Comparison of ENCODE assay signal across 16 cellular contexts in genomic region chr1:208208132-208208487, GRCh38. TPM values are rescaled to one million over a fixed set of nuclear protein-coding genes. Genes with fewer than 3 reads are reported as not detected.
DNase-seq lines count a peak whose midpoint lies in the region; ATAC-seq and TF ChIP-seq lines count a peak whose summit lies in the region.
"Had no signal": no experiment of that assay in that cellular context is flagged by ENCODE, and none has a peak within 500 bp of the region (broad histone marks: within the 10 kb centered on the region; RNA-seq: fewer than 3 reads in every experiment).

No MANE protein-coding gene starts in this region.

- no peaks in the 10 kb centered on the region for H3K9me3 Mint-ChIP-seq in osteocyte (ENCODE audit: unreplicated experiment)
- H3K9me3 Mint-ChIP-seq: activated naive CD8-positive, alpha-beta T cell treated with anti-CD3 and anti-CD28 coated beads for 36 hours; CD4-positive, alpha-beta memory T cell had no signal

- no peaks in the 10 kb centered on the region for H3F3A ChIP-seq in MM.1S (ENCODE audit: insufficient read depth, low read length)

- peaks cover 88% of the 10 kb centered on the region for H3K4me1 ChIP-seq in left ventricle myocardium inferior
- peaks cover 0 to 5% of the 10 kb centered on the region in 2 donors for H3K4me1 ChIP-seq in aorta (ENCODE audit: control insufficient read depth in 1 of 2, insufficient read depth in 2 of 2, low read length in 2 of 2)
- H3K4me1 ChIP-seq in MM.1S (ENCODE audit: low read length): peaks cover 7% of the 10 kb centered on the region; the same call in 1 of the 2 replicates

- H3K36me3 Mint-ChIP-seq in osteocyte (ENCODE audit: unreplicated experiment): peaks cover 3% of the 10 kb centered on the region
- H3K36me3 Mint-ChIP-seq: activated naive CD8-positive, alpha-beta T cell treated with anti-CD3 and anti-CD28 coated beads for 36 hours; CD4-positive, alpha-beta memory T cell had no signal

- no peak overlapping the region for H2AFZ ChIP-seq in MM.1S (ENCODE audit: low read length)

- TF ChIP-seq CTCF in left ventricle myocardium inferior (IDR thresholded peaks at IDR 0.05; ENCODE audit: borderline replicate concordance) (no peak), osteocyte (IDR thresholded peaks at IDR 0.05) (no peak), MM.1S (IDR thresholded peaks at IDR 0.05; ENCODE audit: low read length) (no peak)

- no peak overlapping the region for H3K4me2 ChIP-seq in MM.1S (ENCODE audit: low read depth, low read length)

- peak overlapping the region; percentile 83 for H3K27ac Mint-ChIP-seq in osteocyte (ENCODE audit: unreplicated experiment)
- H3K27ac Mint-ChIP-seq: activated naive CD8-positive, alpha-beta T cell treated with anti-CD3 and anti-CD28 coated beads for 36 hours; CD4-positive, alpha-beta memory T cell had no signal

- intact Hi-C loops in left ventricle myocardium inferior (cut with micrococcal nuclease) (no loop called here), Right ventricle myocardium superior (cut with DNase I) (no loop called here), aorta (cut with DNase I) (no loop called here)

- H3K9me2 ChIP-seq in MM.1S (replicated peaks; ENCODE audit: insufficient read depth, low read length): no peaks in the 10 kb centered on the region

- DNase-seq in left ventricle myocardium inferior (no peak), Right ventricle myocardium superior (no peak), osteocyte (ENCODE audit: extremely low spot score, unreplicated experiment) (no peak), aorta (no peak), GM03348 (ENCODE audit: low spot score) (no peak), MM.1S (no peak)
- DNase-seq: activated CD4-positive, alpha-beta T cell treated with anti-CD3 and anti-CD28 coated beads for 48 hours; activated naive CD8-positive, alpha-beta T cell treated with anti-CD3 and anti-CD28 coated beads for 36 hours; activated T-cell treated with anti-CD3 and anti-CD28 coated beads, Interleukin-2, amount 50 U/mL, for 1 hour; CD4-positive, alpha-beta memory T cell; NCI-H2081 treated with DMSO at 0.1 percent for 48 hours; ovary had no signal

- ATAC-seq in Right ventricle myocardium superior (ENCODE audit: poor library complexity): no peak
- ATAC-seq in esophagus mucosa: peak; percentile 63
- no peak for ATAC-seq in aorta (ENCODE audit: low FRiP score)
- no peak for ATAC-seq in HG02678 (IDR thresholded peaks at IDR 0.05; ENCODE audit: unreplicated experiment)

- H3K27ac ChIP-seq in left ventricle myocardium inferior (replicated peaks) (peak overlapping the region; percentile 83), aorta (ENCODE audit: low read depth in 1 of 2, low read length in 2 of 2) (peak overlapping the region; percentile 20 to 69), MM.1S (ENCODE audit: low read length) (no peak overlapping the region)
- H3K27ac ChIP-seq: ovary had no signal

- H4K20me1 ChIP-seq in MM.1S (ENCODE audit: insufficient read depth, low read length): no peaks in the 10 kb centered on the region

- no peaks in the 10 kb centered on the region for H3K9me3 ChIP-seq in left ventricle myocardium inferior (replicated peaks)
- no peaks in the 10 kb centered on the region for H3K9me3 ChIP-seq in aorta (ENCODE audit: control insufficient read depth, low read length)
- no peaks in the 10 kb centered on the region for H3K9me3 ChIP-seq in MM.1S (replicated peaks; ENCODE audit: insufficient read depth, low read length)
- H3K9me3 ChIP-seq: MG63, ovary, tibial nerve had no signal

- H3K27me3 Mint-ChIP-seq in osteocyte (ENCODE audit: unreplicated experiment): no peaks in the 10 kb centered on the region
- H3K27me3 Mint-ChIP-seq: activated naive CD8-positive, alpha-beta T cell treated with anti-CD3 and anti-CD28 coated beads for 36 hours had no signal

- H3K27me3 ChIP-seq in left ventricle myocardium inferior (ENCODE audit: low read depth) (no peaks in the 10 kb centered on the region), aorta (ENCODE audit: control insufficient read depth in 1 of 2, insufficient read depth in 2 of 2, low read length in 1 of 2) (no peaks in the 10 kb centered on the region), MM.1S (replicated peaks; ENCODE audit: insufficient read depth, low read length) (no peaks in the 10 kb centered on the region)
- H3K27me3 ChIP-seq: MG63, ovary, tibial nerve had no signal

- H3K4me3 ChIP-seq in left ventricle myocardium inferior (no peak overlapping the region), aorta (ENCODE audit: low read length in 2 of 2) (no peak overlapping the region), MM.1S (ENCODE audit: low read length) (no peak overlapping the region)
- H3K4me3 ChIP-seq: MG63, ovary, tibial nerve had no signal

- H3K4me3 Mint-ChIP-seq in osteocyte (ENCODE audit: unreplicated experiment): no peak overlapping the region
- H3K4me3 Mint-ChIP-seq: activated naive CD8-positive, alpha-beta T cell treated with anti-CD3 and anti-CD28 coated beads for 36 hours; CD4-positive, alpha-beta memory T cell had no signal

- no peaks in the 10 kb centered on the region for H3K79me2 ChIP-seq in MM.1S (ENCODE audit: low read length)

- H3K36me3 ChIP-seq in left ventricle myocardium inferior (peaks cover 23% of the 10 kb centered on the region), aorta (ENCODE audit: control insufficient read depth in 1 of 2, insufficient read depth in 2 of 2, low read length in 1 of 2) (peaks cover 0 to 2% of the 10 kb centered on the region in 2 donors), MM.1S (replicated peaks; ENCODE audit: insufficient read depth, low read length) (no peaks in the 10 kb centered on the region)
- H3K36me3 ChIP-seq: MG63, ovary, tibial nerve had no signal

- H3K9ac ChIP-seq in MM.1S (ENCODE audit: low read length): no peak overlapping the region

- H3K4me1 Mint-ChIP-seq in osteocyte (ENCODE audit: unreplicated experiment): peaks cover 35% of the 10 kb centered on the region
- H3K4me1 Mint-ChIP-seq: CD4-positive, alpha-beta memory T cell had no signal

RNA-seq across cellular contexts. Expression of gene PLXNA2, which starts 36.1 kb away (rescaled TPM):
- total RNA-seq in left ventricle myocardium inferior: 29.1 TPM
- total RNA-seq in Right ventricle myocardium superior: 14.4 TPM
- 47.5 TPM for total RNA-seq in esophagus mucosa
- 19.5 and 20.5 TPM in 2 replicates for total RNA-seq in osteocyte
- 10 to 100 TPM; 33.3 to 37.3 TPM for total RNA-seq in aorta
- polyA plus RNA-seq in aorta: 10 to 100 TPM in 1 of 2 donors, 1 to 10 TPM in 1; 2.9 to 26.7 TPM
